ENCODE assay signal across 8 cellular contexts in genomic region chr1:207336559-207337467, GRCh38. TPM values are rescaled to one million over a fixed set of nuclear protein-coding genes. Genes with fewer than 3 reads are reported as not detected.
DNase-seq lines count a peak whose midpoint lies in the region; ATAC-seq and TF ChIP-seq lines count a peak whose summit lies in the region.

No MANE protein-coding gene starts in this region.

- no peak overlapping the region for H3K27ac ChIP-seq in AG04450 (ENCODE audit: low read depth, low read length)
- H3K27ac ChIP-seq in RWPE2 (ENCODE audit: poor library complexity, severe bottlenecking), result no peak overlapping the region
- H3K27ac ChIP-seq in upper lobe of left lung, result peak overlapping the region; percentile 63 to 75 (median 71)
- H3K27ac ChIP-seq in effector memory CD4-positive, alpha-beta T cell (ENCODE audit: insufficient read depth, low read length, poor library complexity, severe bottlenecking), result no peak overlapping the region

- ATAC-seq in GM18867 (IDR thresholded peaks at IDR 0.05; ENCODE audit: unreplicated experiment) (peak; percentile 67), HG03064 (IDR thresholded peaks at IDR 0.05; ENCODE audit: low read depth, unreplicated experiment) (peak; percentile 47), RWPE2 (ENCODE audit: low read depth) (peak; percentile 94), upper lobe of left lung (ENCODE audit: low FRiP score in 2 of 2) (peak; percentile 54 to 81)

- no peak overlapping the region for H3K4me3 ChIP-seq in AG04450 (ENCODE audit: low read depth, low read length)
- H3K4me3 ChIP-seq in RWPE2 (ENCODE audit: severe bottlenecking), result no peak overlapping the region
- no peak overlapping the region for H3K4me3 ChIP-seq in upper lobe of left lung
- no peak overlapping the region for H3K4me3 ChIP-seq in effector memory CD4-positive, alpha-beta T cell (ENCODE audit: insufficient read depth, low read depth, low read length, poor library complexity, severe bottlenecking)

- WGBS in upper lobe of left lung, 2 donors, result 37 to 44% methylated on average over 3 of the region's 3 CpGs

- H3K27me3 ChIP-seq in AG04450 (ENCODE audit: control insufficient read depth, insufficient read depth, low read length) (no peaks in the 10 kb centered on the region), RWPE2 (ENCODE audit: insufficient read depth, poor library complexity, severe bottlenecking) (no peaks in the 10 kb centered on the region), upper lobe of left lung (no peaks in the 10 kb centered on the region)
- no peaks in the 10 kb centered on the region for H3K27me3 ChIP-seq in effector memory CD4-positive, alpha-beta T cell (replicated peaks; ENCODE audit: control insufficient read depth, insufficient read depth, low read length, poor library complexity, severe bottlenecking)

- peaks cover 15% of the 10 kb centered on the region for H3K4me1 ChIP-seq in RWPE2 (ENCODE audit: insufficient read depth, poor library complexity, severe bottlenecking)
- H3K4me1 ChIP-seq in upper lobe of left lung, result peaks cover 5 to 23% (median 11%) of the 10 kb centered on the region in 4 donors
- H3K4me1 ChIP-seq in effector memory CD4-positive, alpha-beta T cell (ENCODE audit: control insufficient read depth, insufficient read depth, low read length, poor library complexity, severe bottlenecking), result peaks cover 12% of the 10 kb centered on the region

- CTCF ChIA-PET in AG04450 (lab: Charles Lee), result interaction anchor here (0.8 to 1.1 kb wide), 2 partner anchors 78 to 163 kb away, joined by 3 read pairs; no protein-coding TSS in a partner anchor

- TF ChIP-seq EP300 in upper lobe of left lung (IDR thresholded peaks at IDR 0.05), result no peak

- no peak for TF ChIP-seq POLR2A in upper lobe of left lung (IDR thresholded peaks at IDR 0.05)

- TF ChIP-seq CTCF in AG04450 (IDR thresholded peaks at IDR 0.05; ENCODE audit: low read depth, low read length) (no peak), RWPE2 (IDR thresholded peaks at IDR 0.05; ENCODE audit: poor library complexity, severe bottlenecking) (no peak), upper lobe of left lung (IDR thresholded peaks at IDR 0.05) (no peak)

- POLR2A ChIA-PET in AG04450 (lab: Yijun Ruan, JAX), result no interaction called here

- H3K9me3 ChIP-seq in AG04450 (ENCODE audit: control insufficient read depth, insufficient read depth, low read length), result no peaks in the 10 kb centered on the region
- H3K9me3 ChIP-seq in RWPE2 (ENCODE audit: severe bottlenecking), result no peaks in the 10 kb centered on the region
- H3K9me3 ChIP-seq in upper lobe of left lung, result no peaks in the 10 kb centered on the region
- peaks cover 7% of the 10 kb centered on the region for H3K9me3 ChIP-seq in effector memory CD4-positive, alpha-beta T cell (ENCODE audit: control insufficient read depth, low read length)

- H3K36me3 ChIP-seq in RWPE2 (ENCODE audit: low read depth) (peaks cover 34% of the 10 kb centered on the region), upper lobe of left lung (peaks cover 6 to 73% (median 26%) of the 10 kb centered on the region in 4 donors)
- peaks cover 20% of the 10 kb centered on the region for H3K36me3 ChIP-seq in effector memory CD4-positive, alpha-beta T cell (ENCODE audit: control insufficient read depth, insufficient read depth, low read length)

- DNase-seq in AG04450 (ENCODE audit: low read depth, low spot score) (peak; percentile 20), RWPE2 (ENCODE audit: low spot score) (no peak), fibroblast of the conjunctiva (ENCODE audit: low read depth) (peak; percentile 35), upper lobe of left lung (no peak), iPS-NIHi7 (ENCODE audit: extremely low spot score) (no peak)
- no peak for DNase-seq in effector memory CD4-positive, alpha-beta T cell

RNA-seq across cellular contexts. Expression of gene CD55, which starts 15.3 kb away (rescaled TPM):
- polyA plus RNA-seq in AG04450 (2011; rRNA removed), result 65.1 and 88.3 TPM in 2 replicates
- polyA minus RNA-seq in AG04450 (2011; rRNA and poly(A)+ RNA removed), result 17.1 and 28.9 TPM in 2 replicates
- total RNA-seq in upper lobe of left lung, result 100 to 1,000 TPM; 256 to 798 (median 465) TPM

Comparison
In these comparisons a context has a peak if more than half of its experiments do, and no peak if none do; other contexts are left out.
1. DNase-seq: peak in AG04450 (single experiment) and fibroblast of the conjunctiva (single experiment); none in RWPE2 (single experiment), upper lobe of left lung (0 of 2), iPS-NIHi7 (single experiment) and effector memory CD4-positive, alpha-beta T cell (0 of 3).
2. H3K27ac ChIP-seq: peak in upper lobe of left lung (4 of 4); none in AG04450 (single experiment), RWPE2 (single experiment) and effector memory CD4-positive, alpha-beta T cell (single experiment).
3. Peak in every context shown above with its lines, with median percentiles within 50 percentile points of each other: ATAC-seq.